ENCODE assay signal across 8 cellular contexts in the genomic region with DNA sequence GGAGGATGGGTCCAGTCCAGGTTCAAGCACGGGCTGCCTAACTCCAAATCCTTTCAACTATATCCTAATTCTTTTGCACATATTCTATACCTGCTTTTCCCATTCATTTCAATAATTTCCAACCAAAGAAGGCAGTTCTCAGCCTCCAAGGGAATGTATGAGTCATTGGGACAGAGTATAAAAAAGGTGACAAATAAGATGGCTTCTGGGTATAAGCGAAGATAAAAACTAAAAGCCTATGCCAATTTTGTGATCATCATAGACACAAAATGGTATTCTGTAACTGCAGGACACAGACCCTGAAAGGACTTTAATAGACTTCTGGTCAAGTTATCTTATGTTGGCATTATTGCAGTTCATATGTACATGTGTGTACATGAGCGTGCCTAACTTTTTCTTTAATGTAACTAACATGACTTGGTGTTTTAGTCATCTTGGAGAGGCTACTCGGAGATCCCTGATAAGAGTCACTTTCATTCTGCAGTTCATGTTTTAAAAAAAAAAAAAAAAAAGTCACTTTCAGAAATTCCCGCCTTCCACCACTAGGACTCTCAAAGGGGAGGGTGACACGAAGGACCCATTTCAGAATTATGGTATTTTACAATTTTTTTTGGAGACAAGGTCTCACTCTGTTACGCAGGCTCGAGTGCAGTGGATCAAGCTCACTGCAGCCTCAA. TPM values are rescaled to one million over a fixed set of nuclear protein-coding genes. Genes with fewer than 3 reads are reported as not detected.
DNase-seq lines count a peak whose midpoint lies in the region; ATAC-seq and TF ChIP-seq lines count a peak whose summit lies in the region.

No MANE protein-coding gene starts in this region.

- peaks cover 5% of the 10 kb centered on the region for H3F3A ChIP-seq in neural progenitor cell (ENCODE audit: low read depth)

- H3K4me2 ChIP-seq in neural progenitor cell = no peak overlapping the region

- peak in 2 of 7 experiments; percentile 12 to 16 for TF ChIP-seq CTCF in body of pancreas (IDR thresholded peaks at IDR 0.05)
- peak; percentile 49 for TF ChIP-seq CTCF in neural progenitor cell (IDR thresholded peaks at IDR 0.05)

- peak; percentile 26 for DNase-seq in activated CD8-positive, alpha-beta memory T cell treated with anti-CD3 and anti-CD28 coated beads, Interleukin-2, amount 50 U/mL, for 48 hours
- DNase-seq in activated CD8-positive, alpha-beta memory T cell treated with anti-CD3 and anti-CD28 coated beads for 24 hours = no peak
- DNase-seq in Kasumi-1 (lab: John Stamatoyannopoulos, UW) (peak; percentile 51 to 76), body of pancreas (no peak), neural progenitor cell (ENCODE audit: low spot score) (no peak), amygdala (lab: John Stamatoyannopoulos, UW) (no peak)
- no peak for DNase-seq in stimulated activated effector memory CD8-positive, alpha-beta T cell treated with anti-CD3 and anti-CD28 coated beads, Interleukin-12 subunit alpha, Interleukin-12 subunit beta, amount 100 ng/mL, for 72 hours (ENCODE audit: low spot score in 2 of 2)

- H3K4me1 ChIP-seq in body of pancreas (peaks cover 3% of the 10 kb centered on the region), neural progenitor cell (no peaks in the 10 kb centered on the region)

- peaks cover 24% of the 10 kb centered on the region for H4K20me1 ChIP-seq in neural progenitor cell (ENCODE audit: low read depth)

- no peak overlapping the region for H2AFZ ChIP-seq in neural progenitor cell (replicated peaks)

- H3K4me3 ChIP-seq in body of pancreas = no peak overlapping the region
- H3K4me3 ChIP-seq in neural progenitor cell = no peak overlapping the region

- H3K27ac Mint-ChIP-seq in neural progenitor cell = no peak overlapping the region
- no peak overlapping the region for H3K27ac Mint-ChIP-seq in stimulated activated effector memory CD8-positive, alpha-beta T cell treated with anti-CD3 and anti-CD28 coated beads, Interleukin-12 subunit alpha, Interleukin-12 subunit beta, amount 100 ng/mL, for 72 hours

- peaks cover 6 to 26% of the 10 kb centered on the region in 2 donors for H3K36me3 ChIP-seq in body of pancreas (replicated peaks in 1 of 2; ENCODE audit: insufficient read depth in 1 of 2, low read depth in 2 of 2)
- H3K36me3 ChIP-seq in neural progenitor cell = no peaks in the 10 kb centered on the region

- no peaks in the 10 kb centered on the region for H3K27me3 Mint-ChIP-seq in neural progenitor cell (ENCODE audit: insufficient read depth, low read depth)

- no peaks in the 10 kb centered on the region for H3K4me1 Mint-ChIP-seq in neural progenitor cell
- H3K4me1 Mint-ChIP-seq in stimulated activated effector memory CD8-positive, alpha-beta T cell treated with anti-CD3 and anti-CD28 coated beads, Interleukin-12 subunit alpha, Interleukin-12 subunit beta, amount 100 ng/mL, for 72 hours = peaks cover 17% of the 10 kb centered on the region

- H3K9me3 ChIP-seq in body of pancreas (no peaks in the 10 kb centered on the region), neural progenitor cell (ENCODE audit: low read depth) (no peaks in the 10 kb centered on the region)

- WGBS in body of pancreas, 2 donors = 77 to 78% methylated on average over 8 of the region's 8 CpGs

- H3K27ac ChIP-seq in body of pancreas (no peak overlapping the region), neural progenitor cell (no peak overlapping the region)

- intact Hi-C loops in body of pancreas (cut with DNase I) = no loop called here

- TF ChIP-seq POLR2A in body of pancreas (IDR thresholded peaks at IDR 0.05) = no peak

- H3K79me2 ChIP-seq in neural progenitor cell (ENCODE audit: low read depth) = peaks cover 30% of the 10 kb centered on the region

- H3K36me3 Mint-ChIP-seq in neural progenitor cell = peaks cover 23% of the 10 kb centered on the region
- H3K36me3 Mint-ChIP-seq in stimulated activated effector memory CD8-positive, alpha-beta T cell treated with anti-CD3 and anti-CD28 coated beads, Interleukin-12 subunit alpha, Interleukin-12 subunit beta, amount 100 ng/mL, for 72 hours = peaks cover 79% of the 10 kb centered on the region

- H3K27me3 ChIP-seq in body of pancreas = no peaks in the 10 kb centered on the region
- H3K27me3 ChIP-seq in neural progenitor cell = no peaks in the 10 kb centered on the region

- H3K9ac ChIP-seq in neural progenitor cell = no peak overlapping the region

- H3K9me3 Mint-ChIP-seq in neural progenitor cell = no peaks in the 10 kb centered on the region
- no peaks in the 10 kb centered on the region for H3K9me3 Mint-ChIP-seq in stimulated activated effector memory CD8-positive, alpha-beta T cell treated with anti-CD3 and anti-CD28 coated beads, Interleukin-12 subunit alpha, Interleukin-12 subunit beta, amount 100 ng/mL, for 72 hours

- ATAC-seq in body of pancreas (peak; percentile 6), HG03521 (IDR thresholded peaks at IDR 0.05; ENCODE audit: unreplicated experiment) (no peak)
- no peak for ATAC-seq in stimulated activated effector memory CD8-positive, alpha-beta T cell treated with anti-CD3 and anti-CD28 coated beads, Interleukin-12 subunit alpha, Interleukin-12 subunit beta, amount 100 ng/mL, for 72 hours

- no peak overlapping the region for H3K4me3 Mint-ChIP-seq in neural progenitor cell
- H3K4me3 Mint-ChIP-seq in stimulated activated effector memory CD8-positive, alpha-beta T cell treated with anti-CD3 and anti-CD28 coated beads, Interleukin-12 subunit alpha, Interleukin-12 subunit beta, amount 100 ng/mL, for 72 hours = no peak overlapping the region

RNA-seq across cellular contexts. Expression of gene COG1, which starts 17.3 kb away (rescaled TPM):
- total RNA-seq in body of pancreas (10 to 100 TPM; 34.8 to 42.5 TPM), neural progenitor cell (ENCODE audit: low replicate concordance) (11.7 and 22.9 TPM in 2 replicates)

RNA-seq across cellular contexts. Expression of gene SSTR2, which starts 45.3 kb away (rescaled TPM):
- total RNA-seq in body of pancreas (1 to 10 TPM in 1 of 2 donors, under 1 TPM in 1; 0.66 to 1.0 TPM), neural progenitor cell (ENCODE audit: low replicate concordance) (0.43 and 0.74 TPM in 2 replicates)

RNA-seq across cellular contexts. Expression of gene CPSF4L, which starts 51.5 kb away (rescaled TPM):
- total RNA-seq in body of pancreas = not detected
- total RNA-seq in neural progenitor cell (ENCODE audit: low replicate concordance) = not detected in 2 replicates

Comparison
In these comparisons a context has a peak if more than half of its experiments do, and no peak if none do; other contexts are left out.
1. DNase-seq: peak in activated CD8-positive, alpha-beta memory T cell treated with anti-CD3 and anti-CD28 coated beads, Interleukin-2, amount 50 U/mL, for 48 hours (single experiment) and Kasumi-1 (2 of 2); none in activated CD8-positive, alpha-beta memory T cell treated with anti-CD3 and anti-CD28 coated beads for 24 hours (single experiment), body of pancreas (0 of 4), neural progenitor cell (single experiment), stimulated activated effector memory CD8-positive, alpha-beta T cell treated with anti-CD3 and anti-CD28 coated beads, Interleukin-12 subunit alpha, Interleukin-12 subunit beta, amount 100 ng/mL, for 72 hours (0 of 2) and amygdala (0 of 56).